16 cellular contexts compared by ENCODE assay signal in genomic region chr22:46444390-46444854, GRCh38.
DNase-seq lines count a peak whose midpoint lies in the region; ATAC-seq and TF ChIP-seq lines count a peak whose summit lies in the region.
"Had no signal": no experiment of that assay in that cellular context is flagged by ENCODE, and none has a peak within 500 bp of the region (broad histone marks: within the 10 kb centered on the region; RNA-seq: fewer than 3 reads in every experiment).

No MANE protein-coding gene starts in this region.

- DNase-seq in brain pericyte (ENCODE audit: low read depth, low spot score) (peak; percentile 26), nucleus accumbens (lab: John Stamatoyannopoulos, UW) (no peak), NCI-H2196 (lab: John Stamatoyannopoulos, UW; ENCODE audit: unreplicated experiment) (no peak)
- no peak for DNase-seq in stimulated activated CD4-positive, alpha-beta T cell treated with anti-CD3 and anti-CD28 coated beads, Interleukin-12 subunit alpha, Interleukin-12 subunit beta, amount 100 ng/mL, for 4 hours
- DNase-seq: activated CD8-positive, alpha-beta memory T cell treated with anti-CD3 and anti-CD28 coated beads, Interleukin-2, amount 10 ng/mL, durations not matched to agents 7 days and 5 days; C1 segment of cervical spinal cord; GDM1; NCI-H1048; NCI-H524; right cardiac atrium; stimulated activated naive CD4-positive, alpha-beta T cell treated with Interleukin-2 at 50 U/mL for 16 hours had no signal

- peaks cover 10 to 56% (median 40%) of the 10 kb centered on the region in 10 experiments; a peak in 18 of 20 replicates for H3K4me1 ChIP-seq in BLaER1 treated with 17β-estradiol and CSF1 and Interleukin-3, amounts not matched to agents 10 nM and 100 nM
- peaks cover 6 to 15% of the 10 kb centered on the region in 2 donors for H3K4me1 ChIP-seq in mucosa of rectum (ENCODE audit: control insufficient read depth in 2 of 2, insufficient read depth in 2 of 2, low read length in 2 of 2)

- TF ChIP-seq EP300 in Ishikawa (IDR thresholded peaks at IDR 0.05; ENCODE audit: borderline replicate concordance), result no peak

- peak; percentile 40 for TF ChIP-seq RAD21 in Ishikawa (IDR thresholded peaks at IDR 0.05; ENCODE audit: low read depth)

- no peaks in the 10 kb centered on the region; a peak in 2 of 22 replicates for H3K9me3 ChIP-seq in BLaER1 treated with 17β-estradiol and CSF1 and Interleukin-3, amounts not matched to agents 10 nM and 100 nM (replicated peaks in 1 of 11)
- no peaks in the 10 kb centered on the region for H3K9me3 ChIP-seq in mucosa of rectum (ENCODE audit: control insufficient read depth in 2 of 2, low read length in 2 of 2)
- H3K9me3 ChIP-seq: HAP-1 had no signal

- peak overlapping the region in 1 of 11 experiments; percentile 13; a peak in 1 of 22 replicates for H3K9ac ChIP-seq in BLaER1 treated with 17β-estradiol and CSF1 and Interleukin-3, amounts not matched to agents 10 nM and 100 nM
- peak overlapping the region in 1 of 2 donors; percentile 25 for H3K9ac ChIP-seq in mucosa of rectum (ENCODE audit: low read depth in 1 of 2, low read length in 2 of 2)

- peaks cover 0 to 13% (median 0%) of the 10 kb centered on the region in 11 experiments; a peak in 2 of 22 replicates for H4K20me1 ChIP-seq in BLaER1 treated with 17β-estradiol and CSF1 and Interleukin-3, amounts not matched to agents 10 nM and 100 nM

- H3K4me2 ChIP-seq in BLaER1 treated with 17β-estradiol and CSF1 and Interleukin-3, amounts not matched to agents 10 nM and 100 nM, result peak overlapping the region in 8 of 11 experiments; percentile 5 to 69 (median 47); a peak in 12 of 22 replicates

- no peaks in the 10 kb centered on the region for H3K36me3 ChIP-seq in BLaER1 treated with 17β-estradiol and CSF1 and Interleukin-3, amounts not matched to agents 10 nM and 100 nM
- no peaks in the 10 kb centered on the region for H3K36me3 ChIP-seq in mucosa of rectum (ENCODE audit: control insufficient read depth in 2 of 2, insufficient read depth in 2 of 2, low read length in 2 of 2)
- H3K36me3 ChIP-seq: HAP-1 had no signal

- H3K27me3 ChIP-seq in BLaER1 treated with 17β-estradiol and CSF1 and Interleukin-3, amounts not matched to agents 10 nM and 100 nM, result peaks cover 0 to 21% (median 0%) of the 10 kb centered on the region in 11 experiments; a peak in 4 of 22 replicates
- H3K27me3 ChIP-seq in mucosa of rectum (ENCODE audit: control insufficient read depth in 2 of 2, insufficient read depth in 2 of 2, low read length in 2 of 2), result no peaks in the 10 kb centered on the region

- no peak overlapping the region for H3K27ac ChIP-seq in BLaER1 treated with 17β-estradiol and CSF1 and Interleukin-3, amounts not matched to agents 10 nM and 100 nM
- H3K27ac ChIP-seq in mucosa of rectum (ENCODE audit: low read depth in 2 of 2, low read length in 2 of 2), result peak overlapping the region; percentile 23 to 63

- ATAC-seq in HG03175 (IDR thresholded peaks at IDR 0.05; ENCODE audit: unreplicated experiment), result no peak
- ATAC-seq: activated CD8-positive, alpha-beta memory T cell treated with anti-CD3 and anti-CD28 coated beads, Interleukin-2, amount 10 ng/mL, durations not matched to agents 7 days and 5 days; right cardiac atrium had no signal

- no peak overlapping the region for H3K4me3 ChIP-seq in BLaER1 treated with 17β-estradiol and CSF1 and Interleukin-3, amounts not matched to agents 10 nM and 100 nM
- H3K4me3 ChIP-seq in mucosa of rectum (ENCODE audit: low read length in 2 of 2), result no peak overlapping the region
- H3K4me3 ChIP-seq: HAP-1 had no signal

TF ChIP-seq in Ishikawa, 13 proteins besides CTCF, POLR2A, EP300 and RAD21:
- TF ChIP-seq FOXM1 (IDR thresholded peaks at IDR 0.05; ENCODE audit: borderline replicate concordance, low read depth) (no peak), NFIC (IDR thresholded peaks at IDR 0.05) (no peak), EGR1 (IDR thresholded peaks at IDR 0.05) (no peak), TCF12 (IDR thresholded peaks at IDR 0.05; ENCODE audit: low read depth) (no peak), CREB1 (IDR thresholded peaks at IDR 0.05; ENCODE audit: low read depth) (no peak), USF1 (IDR thresholded peaks at IDR 0.05) (no peak), TEAD4 (IDR thresholded peaks at IDR 0.05) (no peak)

Comparison
In these comparisons a context has a peak if more than half of its experiments do, and no peak if none do; other contexts are left out.
1. H3K27ac ChIP-seq: peak in mucosa of rectum (2 of 2); none in BLaER1 treated with 17β-estradiol and CSF1 and Interleukin-3, amounts not matched to agents 10 nM and 100 nM (0 of 11).